ENCODE assay signal across 11 cellular contexts in the genomic region with DNA sequence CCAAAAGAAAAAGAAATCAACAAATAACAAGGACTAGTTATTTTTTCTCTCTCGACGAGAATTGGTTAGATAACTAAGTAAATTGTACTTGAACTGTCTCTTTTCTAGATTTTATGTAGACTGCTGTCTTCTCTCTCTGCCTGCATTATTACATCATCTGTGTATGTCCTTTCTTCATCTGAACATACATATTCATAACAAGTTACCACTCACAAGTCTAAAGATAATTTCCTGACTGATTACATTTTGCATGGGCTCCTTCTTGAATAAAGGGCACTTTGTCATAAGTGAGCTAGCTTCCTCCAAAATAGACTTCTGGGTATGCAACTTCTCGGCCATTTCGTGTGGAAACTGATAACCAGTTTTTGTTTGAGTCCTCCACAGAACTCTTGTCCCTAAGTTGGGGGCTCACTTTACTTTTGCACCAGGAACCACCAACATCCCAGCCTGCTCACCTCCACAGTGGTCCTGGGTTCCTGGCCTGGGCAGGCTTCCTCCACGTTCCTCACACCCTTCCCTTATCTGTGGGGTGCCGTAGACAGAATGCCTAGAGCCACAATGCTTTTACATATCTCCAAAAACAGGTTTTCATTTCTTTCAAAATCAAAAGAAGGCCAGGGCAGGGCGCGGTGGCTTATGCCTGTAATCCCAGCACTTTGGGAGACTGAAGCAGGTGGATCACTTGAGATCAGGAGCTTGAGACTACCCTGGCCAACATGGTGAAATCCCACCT. TPM values are rescaled to one million over a fixed set of nuclear protein-coding genes. Genes with fewer than 3 reads are reported as not detected.
DNase-seq lines count a peak whose midpoint lies in the region; ATAC-seq and TF ChIP-seq lines count a peak whose summit lies in the region.
"Had no signal": no experiment of that assay in that cellular context is flagged by ENCODE, and none has a peak within 500 bp of the region (broad histone marks: within the 10 kb centered on the region; RNA-seq: fewer than 3 reads in every experiment).

No MANE protein-coding gene starts in this region.

- H4K20me1 ChIP-seq in BLaER1 (no peaks in the 10 kb centered on the region), MM.1S (ENCODE audit: insufficient read depth, low read length) (no peaks in the 10 kb centered on the region), osteoblast (ENCODE audit: insufficient read depth, low read length) (no peaks in the 10 kb centered on the region)

- intact Hi-C loops in colonic mucosa (cut with DNase I) = no loop called here

- no peak overlapping the region for H3K4me3 ChIP-seq in BLaER1
- H3K4me3 ChIP-seq in MM.1S (ENCODE audit: low read length) = no peak overlapping the region
- no peak overlapping the region for H3K4me3 ChIP-seq in colonic mucosa
- no peak overlapping the region for H3K4me3 ChIP-seq in osteoblast (ENCODE audit: insufficient read depth, low read length)

- H3K4me2 ChIP-seq in BLaER1 (peak overlapping the region; percentile 89), MM.1S (ENCODE audit: low read depth, low read length) (no peak overlapping the region), osteoblast (ENCODE audit: insufficient read depth, low read length) (no peak overlapping the region)

- no peak for TF ChIP-seq CTCF in MM.1S (IDR thresholded peaks at IDR 0.05; ENCODE audit: low read length)
- no peak for TF ChIP-seq CTCF in colonic mucosa (IDR thresholded peaks at IDR 0.05)
- TF ChIP-seq CTCF in osteoblast (IDR thresholded peaks at IDR 0.05; ENCODE audit: extremely low read depth, low read depth, low read length) = no peak

- H3K9me2 ChIP-seq in MM.1S (replicated peaks; ENCODE audit: insufficient read depth, low read length) = no peaks in the 10 kb centered on the region

- H3K27ac ChIP-seq in BLaER1 (peak overlapping the region; percentile 85), MM.1S (ENCODE audit: low read length) (peak overlapping the region; percentile 89; the same call in 1 of the 2 replicates), colonic mucosa (peak overlapping the region; percentile 68), osteoblast (ENCODE audit: low read depth, low read length) (peak overlapping the region; percentile 98)
- H3K27ac ChIP-seq: WERI-Rb-1 had no signal

- H3K79me2 ChIP-seq in MM.1S (ENCODE audit: low read length) (no peaks in the 10 kb centered on the region), osteoblast (ENCODE audit: insufficient read depth, low read length) (no peaks in the 10 kb centered on the region)

- no peaks in the 10 kb centered on the region for H3K9me3 ChIP-seq in BLaER1
- H3K9me3 ChIP-seq in MM.1S (replicated peaks; ENCODE audit: insufficient read depth, low read length) = no peaks in the 10 kb centered on the region
- no peaks in the 10 kb centered on the region for H3K9me3 ChIP-seq in colonic mucosa
- H3K9me3 ChIP-seq in osteoblast (ENCODE audit: low read depth, low read length) = no peaks in the 10 kb centered on the region

- H3K4me1 ChIP-seq in BLaER1 (peaks cover 72% of the 10 kb centered on the region), MM.1S (ENCODE audit: low read length) (peaks cover 46% of the 10 kb centered on the region), colonic mucosa (peaks cover 8% of the 10 kb centered on the region), osteoblast (ENCODE audit: insufficient read depth, low read length) (peaks cover 34% of the 10 kb centered on the region)

- H3F3A ChIP-seq in MM.1S (ENCODE audit: insufficient read depth, low read length) = peaks cover 33% of the 10 kb centered on the region

- H3K27me3 ChIP-seq in BLaER1 (no peaks in the 10 kb centered on the region), MM.1S (replicated peaks; ENCODE audit: insufficient read depth, low read length) (no peaks in the 10 kb centered on the region), colonic mucosa (no peaks in the 10 kb centered on the region), osteoblast (ENCODE audit: insufficient read depth, low read length) (no peaks in the 10 kb centered on the region)

- no peaks in the 10 kb centered on the region for H3K36me3 ChIP-seq in BLaER1
- H3K36me3 ChIP-seq in MM.1S (replicated peaks; ENCODE audit: insufficient read depth, low read length) = no peaks in the 10 kb centered on the region
- H3K36me3 ChIP-seq in colonic mucosa = no peaks in the 10 kb centered on the region
- no peaks in the 10 kb centered on the region for H3K36me3 ChIP-seq in osteoblast (ENCODE audit: insufficient read depth, low read length)
- H3K36me3 ChIP-seq: WERI-Rb-1 had no signal

- DNase-seq in MM.1S = no peak
- no peak for DNase-seq in colonic mucosa
- DNase-seq in osteoblast (ENCODE audit: insufficient read length, low spot score, missing footprints) = no peak
- no peak for DNase-seq in NCI-H69 (lab: John Stamatoyannopoulos, UW)
- no peak for DNase-seq in HK-2 (ENCODE audit: unreplicated experiment)
- no peak for DNase-seq in NCI-H510A treated with DMSO at 0.1 percent for 48 hours (lab: John Stamatoyannopoulos, UW)
- DNase-seq: DMS 273 treated with DMSO at 0.1 percent for 48 hours, NCI-H1092 treated with DMSO at 0.1 percent for 48 hours, WERI-Rb-1 had no signal

- ATAC-seq in GM21360 (IDR thresholded peaks at IDR 0.05; ENCODE audit: unreplicated experiment) = no peak

- H2AFZ ChIP-seq in MM.1S (ENCODE audit: low read length) (no peak overlapping the region), osteoblast (ENCODE audit: low read length) (no peak overlapping the region)

- H3K9ac ChIP-seq in BLaER1 (peak overlapping the region; percentile 73; the same call in 1 of the 2 replicates), MM.1S (ENCODE audit: low read length) (no peak overlapping the region), colonic mucosa (ENCODE audit: low read depth in 2 of 2, low read length in 2 of 2) (no peak overlapping the region)

RNA-seq across cellular contexts. Expression of a gene that starts 6.2 kb away (rescaled TPM):
- 10 to 100 TPM; 36.1 to 45.0 TPM for total RNA-seq in colonic mucosa
- total RNA-seq in osteoblast = 60.8 and 63.6 TPM in 2 replicates

RNA-seq across cellular contexts. Expression of a gene that starts 21.5 kb away (rescaled TPM):
- total RNA-seq in colonic mucosa (1 to 10 TPM; 2.6 to 5.4 TPM), osteoblast (3.2 and 3.3 TPM in 2 replicates)
